ENCODE assay signal across 8 cellular contexts in genomic region chr17:82654611-82655010, GRCh38. TPM values are rescaled to one million over a fixed set of nuclear protein-coding genes. Genes with fewer than 3 reads are reported as not detected.
DNase-seq lines count a peak whose midpoint lies in the region; ATAC-seq, FAIRE-seq and TF ChIP-seq lines count a peak whose summit lies in the region.
"Not testable (repeated sequence)": the region's sequence is repeated elsewhere in the genome, so short reads cannot be mapped to it uniquely, and the experiment has no call there.

No MANE protein-coding gene starts in this region.

- DNase-seq in A549 (ENCODE audit: low read depth in 1 of 2, low spot score in 1 of 2); OCI-LY7 (ENCODE audit: low spot score); breast epithelium (ENCODE audit: low spot score in 2 of 2); HepG2 (ENCODE audit: low spot score); nephron progenitor cell; small intestine; type B pancreatic cell (ENCODE audit: extremely low spot score, unreplicated experiment): not testable (repeated sequence)
- DNase-seq in Right ventricle myocardium inferior (ENCODE audit: missing footprints), result peak; percentile 48

- H4K20me1 ChIP-seq in OCI-LY7 (ENCODE audit: insufficient read depth, low read length); HepG2 (ENCODE audit: insufficient read depth, low read length): not testable (repeated sequence)

- peaks cover 27% of the 10 kb centered on the region for H3K4me1 Mint-ChIP-seq in nephron progenitor cell
- not testable (repeated sequence) for H3K4me1 Mint-ChIP-seq in type B pancreatic cell (ENCODE audit: unreplicated experiment)

- intact Hi-C loops in OCI-LY7 (cut with micrococcal nuclease; ENCODE audit: unreplicated experiment); breast epithelium (cut with DNase I; ENCODE audit: low total_unique reads); Right ventricle myocardium inferior (cut with DNase I); HepG2 (cut with micrococcal nuclease; ENCODE audit: unreplicated experiment): not testable (repeated sequence)

- BruUV-seq in OCI-LY7 (replicated peaks; lab: Mats Ljungman, UMichigan); HepG2 (replicated peaks; lab: Mats Ljungman, UMichigan): not testable (repeated sequence)

- peaks cover 23% of the 10 kb centered on the region for H3K27me3 Mint-ChIP-seq in nephron progenitor cell (ENCODE audit: low read depth, poor library complexity)
- H3K27me3 Mint-ChIP-seq in type B pancreatic cell, result not testable (repeated sequence)

- not testable (repeated sequence) for TF ChIP-seq CTCF in A549 (IDR thresholded peaks at IDR 0.05); OCI-LY7 (conservative IDR thresholded peaks at IDR 0.05; ENCODE audit: low read length); breast epithelium (IDR thresholded peaks at IDR 0.05); HepG2 (CRISPR knock-in tag; IDR thresholded peaks at IDR 0.05); nephron progenitor cell (IDR thresholded peaks at IDR 0.05); type B pancreatic cell (conservative IDR thresholded peaks at IDR 0.05)

- H3K4me2 ChIP-seq in A549 (peak overlapping the region; percentile 33; the same call in 2 of the 3 replicates), HepG2 (ENCODE audit: low read depth, low read length) (peak overlapping the region; percentile 69)
- not testable (repeated sequence) for H3K4me2 ChIP-seq in OCI-LY7 (ENCODE audit: low read length)

- ATAC-seq in A549, Right ventricle myocardium inferior, HepG2: not testable (repeated sequence)

- POLR2A ChIA-PET in A549 (lab: Yijun Ruan, JAX); OCI-LY7 (lab: Charles Lee): not testable (repeated sequence)
- POLR2A ChIA-PET in HepG2 (lab: Yijun Ruan, JAX), result interaction anchor here (0.6 kb wide), 1 partner anchor 62 kb away, joined by 3 read pairs; the partner anchor contains the start of gene FN3KRP

- TF ChIP-seq POLR2A in A549 (IDR thresholded peaks at IDR 0.05; ENCODE audit: low read length); breast epithelium (IDR thresholded peaks at IDR 0.05); HepG2 (IDR thresholded peaks at IDR 0.05; ENCODE audit: insufficient read depth in 1 of 2, low read depth in 2 of 2, low read length in 2 of 2): not testable (repeated sequence)

- in situ Hi-C loops in HepG2 (cut with HindIII; ENCODE audit: extremely low pct_ligation_motif_present, low pct_unique_long_range_greater_than_20kb), result not testable (repeated sequence)

- not testable (repeated sequence) for H3K36me3 ChIP-seq in OCI-LY7 (ENCODE audit: insufficient read depth, low read length); breast epithelium; HepG2 (replicated peaks in 1 of 2; ENCODE audit: control insufficient read depth in 1 of 2, insufficient read depth in 2 of 2, low read length in 2 of 2); small intestine (ENCODE audit: control insufficient read depth in 2 of 2, insufficient read depth in 2 of 2, low read length in 2 of 2)

- not testable (repeated sequence) for H3K9me3 ChIP-seq in A549; OCI-LY7 (ENCODE audit: low read length); breast epithelium; HepG2 (ENCODE audit: low read length); small intestine (ENCODE audit: control insufficient read depth, low read depth)

- H3K4me1 ChIP-seq in A549 (peaks cover 12% of the 10 kb centered on the region; the same call in 2 of the 3 replicates), HepG2 (ENCODE audit: insufficient read depth, low read length) (peaks cover 40% of the 10 kb centered on the region)
- H3K4me1 ChIP-seq in OCI-LY7 (ENCODE audit: insufficient read depth, low read length, poor library complexity, severe bottlenecking); breast epithelium; small intestine (ENCODE audit: control insufficient read depth in 2 of 2, insufficient read depth in 1 of 2, low read depth in 1 of 2, low read length in 1 of 2): not testable (repeated sequence)

- H3K9me3 Mint-ChIP-seq in nephron progenitor cell, type B pancreatic cell: not testable (repeated sequence)

- 81% methylated on average over 6 of the region's 6 CpGs for WGBS in A549 (ENCODE audit: missing lambda C conversion rate)
- 81% methylated on average over 6 of the region's 6 CpGs for WGBS in HepG2 (ENCODE audit: low lambda C conversion rate)
- WGBS in small intestine, 3 donors, result 55 to 78% (median 73%) methylated on average over 6 of the region's 6 CpGs

- not testable (repeated sequence) for TF ChIP-seq RAD21 in A549 (conservative IDR thresholded peaks at IDR 0.05 in 1 of 2, IDR thresholded peaks at IDR 0.05 in 1 of 2); HepG2 (CRISPR knock-in tag; IDR thresholded peaks at IDR 0.05)

- H3K27me3 ChIP-seq in breast epithelium; HepG2 (ENCODE audit: control insufficient read depth in 1 of 2, insufficient read depth in 2 of 2, low read length in 2 of 2); small intestine (ENCODE audit: control insufficient read depth in 2 of 2, insufficient read depth in 2 of 2, low read length in 2 of 2): not testable (repeated sequence)

- peak overlapping the region; percentile 7 to 30; a peak in 2 of 6 replicates for H3K27ac ChIP-seq in A549
- not testable (repeated sequence) for H3K27ac ChIP-seq in OCI-LY7 (ENCODE audit: low read depth, low read length, poor library complexity, severe bottlenecking); HepG2 (ENCODE audit: extremely low read length, insufficient read depth, low read length)
- H3K27ac ChIP-seq in breast epithelium, result peak overlapping the region; percentile 82 to 88
- H3K27ac ChIP-seq in small intestine (ENCODE audit: low read depth in 1 of 2, low read length in 1 of 2), result peak overlapping the region; percentile 38 to 88

- peak overlapping the region; percentile 44; the same call in 1 of the 2 replicates for H3K9ac ChIP-seq in HepG2 (ENCODE audit: insufficient read depth, low read depth, low read length)

- CTCF ChIA-PET in A549 (lab: Yijun Ruan, JAX), result interaction anchor here (7.2 to 19.3 kb wide), 2 partner anchors 13 to 118 kb away, joined by 72 to 450 read pairs; no protein-coding TSS in a partner anchor
- CTCF ChIA-PET in OCI-LY7 (lab: Charles Lee; ENCODE audit: unreplicated experiment); HepG2 (lab: Yijun Ruan, JAX; ENCODE audit: low intra/inter-chr PET ratio, low total read pairs): not testable (repeated sequence)

- TF ChIP-seq EP300 in A549 (IDR thresholded peaks at IDR 0.05); HepG2 (IDR thresholded peaks at IDR 0.05; ENCODE audit: low read depth in 2 of 2, low read length in 2 of 2); HepG2 (CRISPR knock-in tag; IDR thresholded peaks at IDR 0.05; ENCODE audit: borderline replicate concordance): not testable (repeated sequence)

- H3K27ac Mint-ChIP-seq in nephron progenitor cell (peak overlapping the region; percentile 90), type B pancreatic cell (peak overlapping the region; percentile 88)

- not testable (repeated sequence) for H3K79me2 ChIP-seq in OCI-LY7 (ENCODE audit: insufficient read depth, low read depth, low read length); HepG2 (ENCODE audit: insufficient read depth, low read length)

- H3K9me2 ChIP-seq in OCI-LY7 (ENCODE audit: insufficient read depth, low read length), result not testable (repeated sequence)

- not testable (repeated sequence) for FAIRE-seq in A549 (lab: Jason Lieb, UNC); HepG2 (lab: Jason Lieb, UNC); small intestine (lab: Jason Lieb, UNC)

- H3K4me3 ChIP-seq in A549; OCI-LY7 (ENCODE audit: low read depth, low read length, poor library complexity, severe bottlenecking); small intestine (ENCODE audit: low read depth in 1 of 2, low read length in 2 of 2): not testable (repeated sequence)
- H3K4me3 ChIP-seq in breast epithelium (peak overlapping the region in 2 of 3 donors; percentile 2 to 7), HepG2 (replicated peaks in 1 of 3; ENCODE audit: insufficient read depth in 1 of 3, low read depth in 2 of 3, low read length in 3 of 3) (peak overlapping the region; percentile 14 to 31 (median 29); a peak in 3 of 6 replicates)

- peak overlapping the region; percentile 9; the same call in 1 of the 2 replicates for H2AFZ ChIP-seq in OCI-LY7 (ENCODE audit: low read length)
- H2AFZ ChIP-seq in HepG2 (ENCODE audit: low read length), result not testable (repeated sequence)

- not testable (repeated sequence) for H3K4me3 Mint-ChIP-seq in nephron progenitor cell, type B pancreatic cell

- H3K36me3 Mint-ChIP-seq in nephron progenitor cell (ENCODE audit: low read depth), result peaks cover 18% of the 10 kb centered on the region
- not testable (repeated sequence) for H3K36me3 Mint-ChIP-seq in type B pancreatic cell

RNA-seq across cellular contexts. Expression of gene WDR45B, which starts 6.4 kb away (rescaled TPM):
- polyA plus RNA-seq in A549 (2011; rRNA removed) (124 and 138 TPM in 2 replicates), A549 (2017; fragmentation: RNase III; extraction: RNeasy Plus Mini Kit Qiagen cat#74134 plus additional on column Dnase treatment) (88.2 to 94.0 TPM (median 89.6 TPM) in 3 replicates), HepG2 (2011; rRNA removed) (153 and 155 TPM in 2 replicates), small intestine (10 to 100 TPM; 64.4 to 69.7 (median 68.2) TPM)
- polyA plus RNA-seq in A549 (2012; cell fraction: cytosol; rRNA removed), result 98.5 and 120 TPM in 2 replicates
- polyA plus RNA-seq in A549 (2012; cell fraction: nucleus; rRNA removed), result 88.3 and 111 TPM in 2 replicates
- 69.5 and 82.7 TPM in 2 replicates for polyA minus RNA-seq in A549 (2011; rRNA and poly(A)+ RNA removed)
- total RNA-seq in OCI-LY7 (2014; rRNA removed; shearing (Covaris generic)), result 59.0 and 61.7 TPM in 2 replicates
- total RNA-seq in OCI-LY7 (2022) (78.9 and 81.9 TPM in 2 replicates), breast epithelium (100 to 1,000 TPM in 1 of 3 donors, 10 to 100 TPM in 2; 74.2 to 118 (median 83.9) TPM), Right ventricle myocardium inferior (38.0 TPM), HepG2 (2016; rRNA removed; fragmentation: Illumina TruSeq; extraction: Trizol) (86.2 and 88.8 TPM in 2 replicates), type B pancreatic cell (ENCODE audit: low replicate concordance) (74.0 and 100 TPM in 2 replicates)
- 59.9 and 62.3 TPM in 2 replicates for total RNA-seq in HepG2 (2016; cell fraction: cytosol; rRNA removed; fragmentation: Illumina TruSeq; extraction: Trizol; ENCODE audit: low read depth)
- 80.2 and 87.6 TPM in 2 replicates for total RNA-seq in HepG2 (2016; cell fraction: insoluble cytoplasmic fraction; rRNA removed; fragmentation: Illumina TruSeq; extraction: Trizol)
- 148 and 149 TPM in 2 replicates for total RNA-seq in HepG2 (2016; cell fraction: membrane; rRNA removed; fragmentation: Illumina TruSeq; extraction: Trizol)
- total RNA-seq in HepG2 (2016; cell fraction: nucleus; rRNA removed; fragmentation: Illumina TruSeq; extraction: Trizol), result 45.2 and 55.4 TPM in 2 replicates
- polyA plus RNA-seq in HepG2 (2011; cell fraction: cytosol; rRNA removed), result 121 and 131 TPM in 2 replicates
- polyA plus RNA-seq in HepG2 (2011; cell fraction: nucleus; rRNA removed), result 186 and 214 TPM in 2 replicates
- 124 and 164 TPM in 2 replicates for polyA plus RNA-seq in HepG2 (2012)
- polyA plus RNA-seq in HepG2 (2016; cell fraction: cytosol; fragmentation: Illumina TruSeq; extraction: Trizol; ENCODE audit: low read depth), result 65.9 and 70.7 TPM in 2 replicates
- 89.4 and 101 TPM in 2 replicates for polyA plus RNA-seq in HepG2 (2016; cell fraction: insoluble cytoplasmic fraction; fragmentation: Illumina TruSeq; extraction: Trizol; ENCODE audit: low read depth)
- polyA plus RNA-seq in HepG2 (2016; cell fraction: membrane; fragmentation: Illumina TruSeq; extraction: Trizol; ENCODE audit: low read depth), result 129 and 138 TPM in 2 replicates
- polyA plus RNA-seq in HepG2 (2016; cell fraction: nucleus; fragmentation: Illumina TruSeq; extraction: Trizol; ENCODE audit: insufficient read depth, low read depth), result 81.4 and 81.5 TPM in 2 replicates
- 68.7 and 113 TPM in 2 replicates for polyA minus RNA-seq in HepG2 (2011; rRNA and poly(A)+ RNA removed; ENCODE audit: low replicate concordance)
- 60.7 and 64.4 TPM in 2 replicates for polyA minus RNA-seq in HepG2 (2011; cell fraction: cytosol; rRNA and poly(A)+ RNA removed)
- 61.5 and 68.1 TPM in 2 replicates for polyA minus RNA-seq in HepG2 (2011; cell fraction: nucleus; rRNA and poly(A)+ RNA removed)

RNA-seq across cellular contexts. Expression of gene RAB40B, which starts 43.9 kb away (rescaled TPM):
- polyA plus RNA-seq in A549 (2011; rRNA removed), result 5.6 and 5.8 TPM in 2 replicates
- polyA plus RNA-seq in A549 (2012; cell fraction: cytosol; rRNA removed), result 16.0 and 21.6 TPM in 2 replicates
- polyA plus RNA-seq in A549 (2012; cell fraction: nucleus; rRNA removed), result 20.0 and 20.9 TPM in 2 replicates
- polyA plus RNA-seq in A549 (2017; fragmentation: RNase III; extraction: RNeasy Plus Mini Kit Qiagen cat#74134 plus additional on column Dnase treatment), result 6.1 to 9.9 TPM (median 9.4 TPM) in 3 replicates
- 1.7 and 2.5 TPM in 2 replicates for polyA minus RNA-seq in A549 (2011; rRNA and poly(A)+ RNA removed)
- 10.1 and 22.1 TPM in 2 replicates for total RNA-seq in OCI-LY7 (2014; rRNA removed; shearing (Covaris generic))
- total RNA-seq in OCI-LY7 (2022), result 20.7 and 21.4 TPM in 2 replicates
- total RNA-seq in breast epithelium, result 10 to 100 TPM in 2 of 3 donors, 1 to 10 TPM in 1; 8.8 to 25.6 (median 12.8) TPM
- 19.9 TPM for total RNA-seq in Right ventricle myocardium inferior
- 4.4 and 6.2 TPM in 2 replicates for total RNA-seq in HepG2 (2016; rRNA removed; fragmentation: Illumina TruSeq; extraction: Trizol)
- total RNA-seq in HepG2 (2016; cell fraction: cytosol; rRNA removed; fragmentation: Illumina TruSeq; extraction: Trizol; ENCODE audit: low read depth), result 8.6 and 11.9 TPM in 2 replicates
- total RNA-seq in HepG2 (2016; cell fraction: insoluble cytoplasmic fraction; rRNA removed; fragmentation: Illumina TruSeq; extraction: Trizol), result 6.2 and 7.4 TPM in 2 replicates
- 18.5 and 22.6 TPM in 2 replicates for total RNA-seq in HepG2 (2016; cell fraction: membrane; rRNA removed; fragmentation: Illumina TruSeq; extraction: Trizol)
- 3.7 TPM in 2 replicates for total RNA-seq in HepG2 (2016; cell fraction: nucleus; rRNA removed; fragmentation: Illumina TruSeq; extraction: Trizol)
- polyA plus RNA-seq in HepG2 (2011; rRNA removed), result 6.5 and 7.2 TPM in 2 replicates
- polyA plus RNA-seq in HepG2 (2011; cell fraction: cytosol; rRNA removed), result 5.7 and 9.9 TPM in 2 replicates
- polyA plus RNA-seq in HepG2 (2011; cell fraction: nucleus; rRNA removed), result 10.8 and 12.6 TPM in 2 replicates
- polyA plus RNA-seq in HepG2 (2012), result 6.2 and 7.3 TPM in 2 replicates
- polyA plus RNA-seq in HepG2 (2016; cell fraction: cytosol; fragmentation: Illumina TruSeq; extraction: Trizol; ENCODE audit: low read depth), result 25.0 and 26.7 TPM in 2 replicates
- 7.0 and 7.6 TPM in 2 replicates for polyA plus RNA-seq in HepG2 (2016; cell fraction: insoluble cytoplasmic fraction; fragmentation: Illumina TruSeq; extraction: Trizol; ENCODE audit: low read depth)
- polyA plus RNA-seq in HepG2 (2016; cell fraction: membrane; fragmentation: Illumina TruSeq; extraction: Trizol; ENCODE audit: low read depth), result 27.5 and 28.9 TPM in 2 replicates
- polyA plus RNA-seq in HepG2 (2016; cell fraction: nucleus; fragmentation: Illumina TruSeq; extraction: Trizol; ENCODE audit: insufficient read depth, low read depth), result 8.7 and 12.0 TPM in 2 replicates
- 3.1 and 8.9 TPM in 2 replicates for polyA minus RNA-seq in HepG2 (2011; rRNA and poly(A)+ RNA removed; ENCODE audit: low replicate concordance)
- polyA minus RNA-seq in HepG2 (2011; cell fraction: cytosol; rRNA and poly(A)+ RNA removed), result 1.4 and 3.2 TPM in 2 replicates
- polyA minus RNA-seq in HepG2 (2011; cell fraction: nucleus; rRNA and poly(A)+ RNA removed), result 2.7 TPM in 2 replicates
- polyA plus RNA-seq in small intestine, result 10 to 100 TPM in 1 of 3 donors, 1 to 10 TPM in 2; 8.1 to 18.6 (median 9.3) TPM
- 16.7 and 18.9 TPM in 2 replicates for total RNA-seq in type B pancreatic cell (ENCODE audit: low replicate concordance)
